Comparison of ENCODE assay signal across 1 cellular context in genomic region chr15:62469478-62469873, GRCh38.
TF ChIP-seq lines count a peak whose summit lies in the region.

No MANE protein-coding gene starts in this region.

TF ChIP-seq in H1, 55 proteins besides CTCF, POLR2A, EP300 and RAD21:
- no peak for TF ChIP-seq SP4 (IDR thresholded peaks at IDR 0.05; ENCODE audit: low read length)
- TF ChIP-seq TAF7 (optimal IDR thresholded peaks at IDR 0.05; ENCODE audit: borderline replicate concordance, low read depth, low read length), result no peak
- TF ChIP-seq EZH2 (IDR thresholded peaks at IDR 0.05; ENCODE audit: low read depth, low read length, severe bottlenecking), result no peak
- TF ChIP-seq SIX5 (IDR thresholded peaks at IDR 0.05; ENCODE audit: low read depth, low read length), result no peak
- no peak for TF ChIP-seq EGR1 (IDR thresholded peaks at IDR 0.05; ENCODE audit: borderline replicate concordance, low read depth, low read length)
- TF ChIP-seq MAFK (IDR thresholded peaks at IDR 0.05; ENCODE audit: low read depth, low read length), result no peak
- TF ChIP-seq TEAD4 (IDR thresholded peaks at IDR 0.05; ENCODE audit: low read depth, low read length), result no peak
- TF ChIP-seq SUZ12 (IDR thresholded peaks at IDR 0.05; ENCODE audit: low read length), result no peak
- TF ChIP-seq ATF2 (IDR thresholded peaks at IDR 0.05; ENCODE audit: low read length), result no peak
- no peak for TF ChIP-seq USF2 (IDR thresholded peaks at IDR 0.05; ENCODE audit: low read length)
- TF ChIP-seq RBBP5 (IDR thresholded peaks at IDR 0.05; ENCODE audit: borderline replicate concordance, low read depth, low read length), result no peak
- TF ChIP-seq GABPA (IDR thresholded peaks at IDR 0.05; ENCODE audit: borderline replicate concordance, insufficient read depth, low read length), result no peak
- TF ChIP-seq CEBPB (IDR thresholded peaks at IDR 0.05; ENCODE audit: low read depth, low read length), result no peak
- no peak for TF ChIP-seq POLR2AphosphoS5 (IDR thresholded peaks at IDR 0.05; ENCODE audit: low read depth, low read length)
- no peak for TF ChIP-seq ATF3 (IDR thresholded peaks at IDR 0.05; ENCODE audit: insufficient read depth, low read depth, low read length)
- no peak for TF ChIP-seq BCL11A (IDR thresholded peaks at IDR 0.05; ENCODE audit: low read depth in 2 of 2, low read length in 2 of 2)
- no peak for TF ChIP-seq NANOG (IDR thresholded peaks at IDR 0.05; ENCODE audit: insufficient read depth, low read depth, low read length, poor library complexity, severe bottlenecking)
- no peak for TF ChIP-seq SAP30 (IDR thresholded peaks at IDR 0.05; ENCODE audit: insufficient read depth, insufficient replicate concordance, low read length)
- no peak for TF ChIP-seq ZNF274 (IDR thresholded peaks at IDR 0.05; ENCODE audit: borderline replicate concordance, extremely low read depth, low read length)
